Comparison of ENCODE assay signal across 17 cellular contexts in the genomic region with DNA sequence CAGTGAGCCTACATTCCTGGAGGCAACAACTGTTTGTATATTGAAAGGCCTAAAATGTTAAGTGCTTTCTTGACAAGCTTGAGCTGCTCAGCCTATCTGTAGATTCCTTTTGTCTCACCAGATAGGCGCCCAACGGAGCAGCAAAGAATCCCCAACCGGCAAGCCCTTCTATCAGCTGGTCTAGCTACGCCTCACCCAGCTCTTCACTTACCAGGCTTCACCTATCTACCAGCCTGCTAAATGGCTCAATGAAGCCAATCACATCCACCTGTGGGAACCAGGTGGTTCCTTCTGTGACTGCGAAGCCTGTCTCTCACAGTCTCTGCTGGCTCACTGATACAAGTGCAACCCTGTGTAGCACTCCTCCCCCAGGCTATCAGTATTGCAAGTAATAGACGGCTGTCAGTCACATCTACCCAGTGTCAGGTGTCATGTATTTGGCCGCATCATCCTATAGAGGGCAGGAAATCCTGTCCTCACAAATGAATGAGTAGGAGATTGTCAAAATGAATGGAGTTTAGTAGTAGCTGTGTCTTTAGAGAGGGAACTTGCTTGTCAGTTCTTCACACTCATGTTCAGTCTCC.
DNase-seq lines count a peak whose midpoint lies in the region; ATAC-seq and TF ChIP-seq lines count a peak whose summit lies in the region.
"Had no signal": no experiment of that assay in that cellular context is flagged by ENCODE, and none has a peak within 500 bp of the region (broad histone marks: within the 10 kb centered on the region; RNA-seq: fewer than 3 reads in every experiment).

No MANE protein-coding gene starts in this region.

- no peak overlapping the region for H2BK15ac ChIP-seq in mesendoderm (replicated peaks; ENCODE audit: low read depth)

- H3K9me2 ChIP-seq in HCT116 (ENCODE audit: insufficient read depth) = no peaks in the 10 kb centered on the region

- DNase-seq in DMS53 (lab: John Stamatoyannopoulos, UW) = peak; percentile 30
- no peak for DNase-seq in DMS53 treated with DMSO at 0.1 percent for 48 hours (lab: John Stamatoyannopoulos, UW; ENCODE audit: unreplicated experiment)
- DNase-seq in HCT116 (ENCODE audit: low read depth, low spot score) = peak; percentile 6
- DNase-seq in SW480 (ENCODE audit: low spot score) = peak; percentile 18
- DNase-seq in mesendoderm = peak; percentile 83
- no peak for DNase-seq in activated CD4-positive, CD25-positive, alpha-beta regulatory T cell (lab: John Stamatoyannopoulos, UW)
- DNase-seq in MCF 10A (ENCODE audit: unreplicated experiment) = no peak
- no peak for DNase-seq in NCI-H2107 (lab: John Stamatoyannopoulos, UW)
- DNase-seq: 8988T, C1 segment of cervical spinal cord, DMS153, NCI-H1048, NCI-H146, NCI-H510A treated with DMSO at 0.1 percent for 48 hours, PC-9, Right ventricle myocardium superior had no signal

- peaks cover 0 to 6% of the 10 kb centered on the region in 2 experiments; a peak in 1 of 4 replicates for H3K4me1 ChIP-seq in HCT116 (ENCODE audit: control insufficient read depth in 1 of 2, insufficient read depth in 2 of 2, low read length in 2 of 2)
- H3K4me1 ChIP-seq in mesendoderm (ENCODE audit: control insufficient read depth, low read depth, low read length) = peaks cover 1% of the 10 kb centered on the region

- H3K4me2 ChIP-seq in HCT116 (ENCODE audit: low read length) = no peak overlapping the region
- no peak overlapping the region for H3K4me2 ChIP-seq in mesendoderm (ENCODE audit: low read length)
- H3K4me2 ChIP-seq: PC-9 had no signal

- H3K18ac ChIP-seq in mesendoderm (ENCODE audit: low read length) = no peak overlapping the region

- no peaks in the 10 kb centered on the region for H3K9me3 Mint-ChIP-seq in MCF 10A (ENCODE audit: unreplicated experiment)

- no peak overlapping the region for H2BK5ac ChIP-seq in mesendoderm (ENCODE audit: low read length)

- H3K9ac ChIP-seq in HCT116 (ENCODE audit: low read length) (no peak overlapping the region), mesendoderm (ENCODE audit: low read length) (no peak overlapping the region)

- TF ChIP-seq POLR2A in HCT116 (IDR thresholded peaks at IDR 0.05; ENCODE audit: borderline replicate concordance, extremely low read depth, insufficient read depth, insufficient read length) = no peak

- no peaks in the 10 kb centered on the region for H3K4me1 Mint-ChIP-seq in MCF 10A (ENCODE audit: insufficient read depth, unreplicated experiment)

- H4K20me1 ChIP-seq in HCT116 (ENCODE audit: insufficient read depth) = no peaks in the 10 kb centered on the region

- peak in 1 of 3 experiments; percentile 17; a peak in 1 of 6 replicates for TF ChIP-seq CTCF in HCT116 (IDR thresholded peaks at IDR 0.05 in 2 of 3, conservative IDR thresholded peaks at IDR 0.05 in 1 of 3; ENCODE audit: borderline replicate concordance in 1 of 3, insufficient read depth in 1 of 3, low read depth in 2 of 3, low read length in 2 of 3)
- TF ChIP-seq CTCF in MCF 10A (IDR thresholded peaks at IDR 0.05; ENCODE audit: unreplicated experiment) = no peak

- no peak overlapping the region for H3K56ac ChIP-seq in mesendoderm (ENCODE audit: low read length)

- no peak overlapping the region for H4K5ac ChIP-seq in mesendoderm (ENCODE audit: low read length)

- H3K79me2 ChIP-seq in HCT116 (ENCODE audit: insufficient read depth, low read length) (no peaks in the 10 kb centered on the region), mesendoderm (ENCODE audit: control insufficient read depth, insufficient read depth, low read length) (no peaks in the 10 kb centered on the region)

- BruUV-seq in HCT116 (replicated peaks; lab: Mats Ljungman, UMichigan) = no TSS peak
- BruUV-seq in MCF 10A (replicated peaks; lab: Mats Ljungman, UMichigan) = no TSS peak

- H3K79me1 ChIP-seq in mesendoderm (ENCODE audit: low read length) = no peaks in the 10 kb centered on the region

- no CpG with 5 or more reads among the region's 7 CpGs for WGBS in mesendoderm (ENCODE audit: extremely low coverage, insufficient coverage, low lambda C conversion rate)

- H3K27me3 Mint-ChIP-seq in MCF 10A (ENCODE audit: insufficient read depth, unreplicated experiment) = no peaks in the 10 kb centered on the region

- CTCF ChIA-PET in HCT116 (lab: Charles Lee) (no interaction called here), MCF 10A (lab: Yijun Ruan, JAX) (interaction anchor here (0.5 to 0.9 kb wide), 2 partner anchors 69 to 911 kb away, joined by 3 to 4 read pairs; no protein-coding TSS in a partner anchor)

- H2BK120ac ChIP-seq in mesendoderm (ENCODE audit: low read depth, low read length) = no peak overlapping the region

- H3K27ac Mint-ChIP-seq in MCF 10A (ENCODE audit: low read depth, unreplicated experiment) = no peak overlapping the region

- TF ChIP-seq RAD21 in HCT116 (IDR thresholded peaks at IDR 0.05; ENCODE audit: low read depth) = peak; percentile 29; the same call in 1 of the 2 replicates

- H3K27me3 ChIP-seq in HCT116 (ENCODE audit: insufficient read depth, low read length) (no peaks in the 10 kb centered on the region), mesendoderm (ENCODE audit: insufficient read depth, low read length, poor library complexity) (no peaks in the 10 kb centered on the region)

- RAD21 ChIA-PET in HCT116 (lab: Charles Lee; ENCODE audit: low non-redundant PET in 1 of 2, low total read pairs in 2 of 2, uncharacterized antibody in 2 of 2, unreplicated experiment in 2 of 2) = no interaction called here

- H3K36me3 Mint-ChIP-seq in MCF 10A (ENCODE audit: insufficient read depth, unreplicated experiment) = no peaks in the 10 kb centered on the region

- no peak overlapping the region for H3K23ac ChIP-seq in mesendoderm (ENCODE audit: low read length)

- no peak overlapping the region for H2AFZ ChIP-seq in HCT116 (ENCODE audit: low read depth, low read length, poor library complexity, severe bottlenecking)
- H2AFZ ChIP-seq: PC-9 had no signal

- no peak overlapping the region for H3K4me3 Mint-ChIP-seq in MCF 10A (ENCODE audit: unreplicated experiment)

- ATAC-seq in HCT116 = peak; percentile 91
- ATAC-seq: K562 had no signal

- H3K27ac ChIP-seq in HCT116 (ENCODE audit: low read depth, low read length) (no peak overlapping the region), mesendoderm (ENCODE audit: low read depth, low read length) (no peak overlapping the region)
- H3K27ac ChIP-seq: PC-9 had no signal

- no peak overlapping the region for H3K4ac ChIP-seq in mesendoderm (ENCODE audit: low read depth, low read length)

- intact Hi-C loops in HCT116 (cut with micrococcal nuclease) (no loop called here), MCF 10A (cut with micrococcal nuclease) (no loop called here)

- no peaks in the 10 kb centered on the region for H3K9me3 ChIP-seq in HCT116 (ENCODE audit: control insufficient read depth in 1 of 2, insufficient read depth in 1 of 2, low read depth in 1 of 2, low read length in 2 of 2)

- no peak overlapping the region for H4K8ac ChIP-seq in mesendoderm (ENCODE audit: low read depth, low read length)

- H3K36me3 ChIP-seq in HCT116 (ENCODE audit: control insufficient read depth in 1 of 2, insufficient read depth in 2 of 2, low read length in 2 of 2) = no peaks in the 10 kb centered on the region
- no peaks in the 10 kb centered on the region for H3K36me3 ChIP-seq in mesendoderm (ENCODE audit: control insufficient read depth, insufficient read depth, low read length)

- H2AK5ac ChIP-seq in mesendoderm (ENCODE audit: low read length) = no peak overlapping the region

- POLR2A ChIA-PET in HCT116 (lab: Charles Lee) = no interaction called here
- POLR2A ChIA-PET in MCF 10A (lab: Yijun Ruan, JAX) = no interaction called here

- H3K4me3 ChIP-seq in HCT116 (replicated peaks in 1 of 2; ENCODE audit: low read depth in 1 of 2, low read length in 2 of 2) = no peak overlapping the region
- H3K4me3 ChIP-seq in mesendoderm (ENCODE audit: low read length) = no peak overlapping the region
- H3K4me3 ChIP-seq: K562, PC-9 had no signal

TF ChIP-seq in HCT116, 20 proteins besides CTCF, POLR2A, EP300 and RAD21 (continues in another document):
- TF ChIP-seq EZH2 (IDR thresholded peaks at IDR 0.05) = no peak
- TF ChIP-seq, protein P1, sequence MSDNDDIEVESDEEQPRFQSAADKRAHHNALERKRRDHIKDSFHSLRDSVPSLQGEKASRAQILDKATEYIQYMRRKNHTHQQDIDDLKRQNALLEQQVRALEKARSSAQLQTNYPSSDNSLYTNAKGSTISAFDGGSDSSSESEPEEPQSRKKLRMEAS (IDR thresholded peaks at IDR 0.05) = no peak
- TF ChIP-seq SP1 (IDR thresholded peaks at IDR 0.05; ENCODE audit: low read depth) = no peak
- TF ChIP-seq YY1 (IDR thresholded peaks at IDR 0.05; ENCODE audit: extremely low read depth, insufficient replicate concordance, low read depth, low read length) = no peak
- TF ChIP-seq, protein P2, sequence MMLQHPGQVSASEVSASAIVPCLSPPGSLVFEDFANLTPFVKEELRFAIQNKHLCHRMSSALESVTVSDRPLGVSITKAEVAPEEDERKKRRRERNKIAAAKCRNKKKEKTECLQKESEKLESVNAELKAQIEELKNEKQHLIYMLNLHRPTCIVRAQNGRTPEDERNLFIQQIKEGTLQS (IDR thresholded peaks at IDR 0.05) = no peak
- TF ChIP-seq CBX3 (IDR thresholded peaks at IDR 0.05; ENCODE audit: low read depth) = no peak
- no peak for TF ChIP-seq TCF7L2 (IDR thresholded peaks at IDR 0.05; ENCODE audit: borderline replicate concordance, extremely low read depth, insufficient read depth, insufficient read length)
- no peak for TF ChIP-seq ZNF274 (IDR thresholded peaks at IDR 0.05; ENCODE audit: low read depth, low read length)

Comparison
In these comparisons a context has a peak if more than half of its experiments do, and no peak if none do; other contexts are left out.
1. DNase-seq: peak in DMS53 (single experiment), HCT116 (single experiment), SW480 (single experiment) and mesendoderm (single experiment); none in DMS53 treated with DMSO at 0.1 percent for 48 hours (single experiment), activated CD4-positive, CD25-positive, alpha-beta regulatory T cell (0 of 4), MCF 10A (single experiment) and NCI-H2107 (single experiment).